ENCODE assay signal across 24 cellular contexts in the genomic region with DNA sequence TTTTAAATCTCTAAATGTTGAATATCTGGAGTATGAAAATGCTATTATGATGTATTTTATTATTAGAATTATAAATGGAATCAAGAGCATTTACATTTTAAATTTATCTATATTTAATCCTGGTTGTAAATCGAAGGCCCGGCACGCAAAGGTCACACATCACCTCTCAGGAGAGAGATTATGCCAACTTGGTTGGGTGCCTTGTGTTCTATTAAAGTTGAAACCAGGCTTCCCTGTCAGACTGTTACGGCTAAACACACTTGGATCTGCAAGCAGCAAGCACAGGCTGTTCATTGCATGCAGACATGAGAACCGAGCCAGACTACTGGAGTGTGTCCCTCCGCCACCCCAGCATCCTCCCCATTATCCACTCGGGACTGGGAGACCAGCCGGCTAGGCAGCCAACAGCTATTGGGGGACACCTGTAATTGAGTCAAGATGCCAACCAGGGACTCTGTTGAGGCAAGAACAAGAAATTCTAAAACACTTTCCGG. TPM values are rescaled to one million over a fixed set of nuclear protein-coding genes. Genes with fewer than 3 reads are reported as not detected.
DNase-seq lines count a peak whose midpoint lies in the region; ATAC-seq, FAIRE-seq and TF ChIP-seq lines count a peak whose summit lies in the region.
"Had no signal": no experiment of that assay in that cellular context is flagged by ENCODE, and none has a peak within 500 bp of the region (broad histone marks: within the 10 kb centered on the region; RNA-seq: fewer than 3 reads in every experiment).

No MANE protein-coding gene starts in this region.

- WGBS in GM12878 (ENCODE audit: insufficient coverage, insufficient replicate concordance, low lambda C conversion rate, missing lambda C conversion rate), result 50% methylated on average over 9 of the region's 9 CpGs

- DNase-seq in GM19239 (ENCODE audit: insufficient read length, low spot score) (no peak), GM12878 (ENCODE audit: low read depth, low spot score) (no peak), COR-L47 (lab: John Stamatoyannopoulos, UW) (no peak), SHP77 (lab: John Stamatoyannopoulos, UW) (no peak)
- DNase-seq in stimulated activated naive B cell treated with anti-CD40 and anti-IgM and Interleukin-4, amounts not matched to agents 10 μg/mL and 1 μg/mL and 100 μg/mL, for 72 hours, result no peak
- DNase-seq: Calu3; CD8-positive, alpha-beta T cell; DMS153; KG1; NCI-H1105; NCI-H146; NCI-H2029; NCI-H226; NCI-H510A treated with DMSO at 0.1 percent for 48 hours; NCI-H748 treated with DMSO at 0.1 percent for 48 hours; NK-92 treated with Interleukin-12 subunit alpha and Interleukin-12 subunit beta, amount 100 ng/mL, for 24 hours; OCI-M1; SHP77 treated with DMSO at 0.1 percent for 48 hours had no signal

- ATAC-seq in GM12878, result no peak
- no peak for ATAC-seq in stimulated activated naive B cell treated with anti-CD40 and anti-IgM and Interleukin-4, amounts not matched to agents 10 μg/mL and 1 μg/mL and 100 μg/mL, for 72 hours (replicated peaks)
- no peak for ATAC-seq in GM21723 (IDR thresholded peaks at IDR 0.05; ENCODE audit: unreplicated experiment)
- ATAC-seq: CD8-positive, alpha-beta T cell had no signal

- in situ Hi-C loops in GM12878 (cut with MboI), result no loop called here

- H3K9me3 Mint-ChIP-seq in stimulated activated naive B cell treated with anti-CD40 and anti-IgM and Interleukin-4, amounts not matched to agents 10 μg/mL and 1 μg/mL and 100 μg/mL, for 72 hours, result peaks cover 4 to 7% of the 10 kb centered on the region in 2 donors

- RAD21 ChIA-PET in GM12878 (lab: Charles Lee; ENCODE audit: unreplicated experiment), result interaction anchor here (1.8 to 3.1 kb wide), 2 partner anchors 14 to 24 kb away, joined by 5 to 10 read pairs; no protein-coding TSS in a partner anchor

- H3K4me3 ChIP-seq in OCI-LY1 (ENCODE audit: low read depth, low read length, poor library complexity, severe bottlenecking) (no peak overlapping the region), GM12878 (no peak overlapping the region)
- H3K4me3 ChIP-seq: BLaER1, HAP-1, SK-N-MC had no signal

- H3K27ac ChIP-seq in OCI-LY1 (ENCODE audit: low read depth, low read length, poor library complexity, severe bottlenecking) (peak overlapping the region; percentile 100), GM12878 (ENCODE audit: control insufficient read depth, insufficient read depth) (peak overlapping the region; percentile 53)
- H3K27ac ChIP-seq: BLaER1, SK-N-MC had no signal

- no peaks in the 10 kb centered on the region for H3K36me3 ChIP-seq in OCI-LY1 (ENCODE audit: insufficient read depth, low read length)
- no peaks in the 10 kb centered on the region for H3K36me3 ChIP-seq in GM12878 (ENCODE audit: control insufficient read depth in 2 of 2, insufficient read depth in 2 of 2, low read length in 1 of 2)
- H3K36me3 ChIP-seq: BLaER1, HAP-1 had no signal

- no peak for TF ChIP-seq RAD21 in GM12878 (IDR thresholded peaks at IDR 0.05; ENCODE audit: insufficient read depth, low read depth, low read length)

- H3K9me3 ChIP-seq in OCI-LY1 (ENCODE audit: low read length) (no peaks in the 10 kb centered on the region), GM12878 (replicated peaks; ENCODE audit: control insufficient read depth, insufficient read depth, low read length) (peaks cover 3% of the 10 kb centered on the region; the same call in 2 of the 3 replicates)
- H3K9me3 ChIP-seq: BLaER1, HAP-1 had no signal

- TF ChIP-seq CTCF in OCI-LY1 (IDR thresholded peaks at IDR 0.05; ENCODE audit: low read length) (no peak), GM12878 (IDR thresholded peaks at IDR 0.05 in 2 of 3, conservative IDR thresholded peaks at IDR 0.05 in 1 of 3; ENCODE audit: control insufficient read depth in 2 of 3, extremely low read depth in 1 of 3, insufficient read depth in 1 of 3, low read depth in 3 of 3, low read length in 3 of 3) (no peak)

- BruUV-seq in GM12878 (replicated peaks; lab: Mats Ljungman, UMichigan), result no TSS peak

- POLR2A ChIA-PET in GM12878 (lab: Charles Lee), result no interaction called here

- peaks cover 47 to 70% of the 10 kb centered on the region in 2 donors for H3K4me1 Mint-ChIP-seq in stimulated activated naive B cell treated with anti-CD40 and anti-IgM and Interleukin-4, amounts not matched to agents 10 μg/mL and 1 μg/mL and 100 μg/mL, for 72 hours

- H3K9ac ChIP-seq in OCI-LY1 (ENCODE audit: low read length) (peak overlapping the region; percentile 74), GM12878 (ENCODE audit: control insufficient read depth, insufficient read depth, low read length) (no peak overlapping the region)
- H3K9ac ChIP-seq: BLaER1 had no signal

- H3F3A ChIP-seq in OCI-LY1 (ENCODE audit: insufficient read depth, low read length), result peaks cover 14% of the 10 kb centered on the region

- H2AFZ ChIP-seq in OCI-LY1 (ENCODE audit: low read length) (no peak overlapping the region), GM12878 (ENCODE audit: control insufficient read depth, low read depth, low read length) (no peak overlapping the region)

- H3K4me1 ChIP-seq in OCI-LY1 (ENCODE audit: insufficient read depth, low read length, severe bottlenecking), result peaks cover 85% of the 10 kb centered on the region
- peaks cover 72% of the 10 kb centered on the region for H3K4me1 ChIP-seq in GM12878 (ENCODE audit: control insufficient read depth, insufficient read depth, low read length)
- H3K4me1 ChIP-seq: HAP-1 had no signal

- no peaks in the 10 kb centered on the region for H3K9me2 ChIP-seq in OCI-LY1 (ENCODE audit: low read depth, low read length)

- CTCF ChIA-PET in GM12878 (lab: Yijun Ruan, JAX), result interaction anchor here (0.6 to 1.5 kb wide), 3 partner anchors 21 to 1318 kb away, joined by 3 to 5 read pairs (median 3); no protein-coding TSS in a partner anchor

- no peak for TF ChIP-seq EP300 in GM12878 (IDR thresholded peaks at IDR 0.05; ENCODE audit: borderline replicate concordance in 1 of 2, control insufficient read depth in 1 of 2, low read depth in 2 of 2, low read length in 2 of 2)

- H4K20me1 ChIP-seq in OCI-LY1 (ENCODE audit: insufficient read depth, low read length) (no peaks in the 10 kb centered on the region), GM12878 (ENCODE audit: control insufficient read depth, insufficient read depth) (no peaks in the 10 kb centered on the region)
- H4K20me1 ChIP-seq: BLaER1 had no signal

- H3K79me2 ChIP-seq in OCI-LY1 (ENCODE audit: insufficient read depth, low read length) (no peaks in the 10 kb centered on the region), GM12878 (ENCODE audit: control insufficient read depth, insufficient read depth, low read length) (no peaks in the 10 kb centered on the region)

- H3K27ac Mint-ChIP-seq in stimulated activated naive B cell treated with anti-CD40 and anti-IgM and Interleukin-4, amounts not matched to agents 10 μg/mL and 1 μg/mL and 100 μg/mL, for 72 hours, result peak overlapping the region; percentile 90
- H3K27ac Mint-ChIP-seq: CD8-positive, alpha-beta T cell had no signal

- no peak for TF ChIP-seq POLR2A in GM12878 (IDR thresholded peaks at IDR 0.05; ENCODE audit: low read depth, low read length)

- H3K27me3 ChIP-seq in OCI-LY1 (ENCODE audit: insufficient read depth, low read length) (no peaks in the 10 kb centered on the region), GM12878 (replicated peaks in 1 of 2; ENCODE audit: control insufficient read depth in 2 of 2, insufficient read depth in 2 of 2, low read length in 1 of 2) (no peaks in the 10 kb centered on the region)
- H3K27me3 ChIP-seq: BLaER1 had no signal

- no peaks in the 10 kb centered on the region for H3K27me3 Mint-ChIP-seq in stimulated activated naive B cell treated with anti-CD40 and anti-IgM and Interleukin-4, amounts not matched to agents 10 μg/mL and 1 μg/mL and 100 μg/mL, for 72 hours

- no peak overlapping the region for H3K4me3 Mint-ChIP-seq in stimulated activated naive B cell treated with anti-CD40 and anti-IgM and Interleukin-4, amounts not matched to agents 10 μg/mL and 1 μg/mL and 100 μg/mL, for 72 hours
- H3K4me3 Mint-ChIP-seq: CD8-positive, alpha-beta T cell had no signal

- intact Hi-C loops in GM12878 (cut with micrococcal nuclease; ENCODE audit: unreplicated experiment), result no loop called here

- H3K4me2 ChIP-seq in OCI-LY1 (ENCODE audit: low read length), result peak overlapping the region; percentile 57
- peak overlapping the region; percentile 72; the same call in 1 of the 2 replicates for H3K4me2 ChIP-seq in GM12878 (ENCODE audit: control insufficient read depth, insufficient read depth)
- H3K4me2 ChIP-seq: BLaER1 had no signal

- peak; percentile 33 for FAIRE-seq in GM19239 (lab: Jason Lieb, UNC)
- FAIRE-seq in GM12878 (lab: Jason Lieb, UNC), result no peak
- FAIRE-seq: G401.6 had no signal

- H3K36me3 Mint-ChIP-seq in stimulated activated naive B cell treated with anti-CD40 and anti-IgM and Interleukin-4, amounts not matched to agents 10 μg/mL and 1 μg/mL and 100 μg/mL, for 72 hours, result peaks cover 16 to 17% of the 10 kb centered on the region in 2 donors
- H3K36me3 Mint-ChIP-seq: CD8-positive, alpha-beta T cell had no signal

- SMC1A ChIA-PET in GM12878 (lab: Charles Lee; ENCODE audit: uncharacterized antibody, unreplicated experiment), result interaction anchor here (1.1 to 6.3 kb wide), 7 partner anchors 11 to 37 kb away, joined by 3 to 35 read pairs (median 4); no protein-coding TSS in a partner anchor

RNA-seq across cellular contexts. Expression of gene SEL1L3, which starts 16.4 kb away (rescaled TPM):
- total RNA-seq in GM12878 (2013; cell fraction: nucleolus; rRNA removed), result 303 and 318 TPM in 2 replicates
- total RNA-seq in GM12878 (2014; rRNA removed), result 49.5 and 56.9 TPM in 2 replicates
- 64.8 and 71.3 TPM in 2 replicates for total RNA-seq in GM12878 (2014; rRNA removed; fragmentation: Illumina TruSeq; extraction: Trizol)
- 52.0 and 54.6 TPM in 2 replicates for total RNA-seq in GM12878 (2021)
- polyA plus RNA-seq in GM12878 (2011; ENCODE audit: low read depth), result 65.9 TPM
- polyA plus RNA-seq in GM12878 (2011; rRNA removed), result 43.2 and 48.5 TPM in 2 replicates
- 18.9 and 20.7 TPM in 2 replicates for polyA plus RNA-seq in GM12878 (2011; cell fraction: cytosol; rRNA removed)
- 29.6 and 33.5 TPM in 2 replicates for polyA plus RNA-seq in GM12878 (2011; cell fraction: nucleus; rRNA removed)
- 59.5 and 76.1 TPM in 2 replicates for polyA plus RNA-seq in GM12878 (2012)
- 82.2 and 100 TPM in 2 replicates for polyA plus RNA-seq in GM12878 (2014; fragmentation: Illumina TruSeq; extraction: Trizol)
- 10 to 100 TPM; 26.9 to 28.4 TPM for polyA plus RNA-seq in GM12878 (2014; fragmentation: Nextera tagmentation; extraction: Ambion mirVana)
- 48.3 and 51.4 TPM in 2 replicates for polyA plus RNA-seq in GM12878 (2014; rRNA removed)
- 10 to 100 TPM; 20.4 to 29.5 TPM for polyA plus RNA-seq in GM12878 (2016; fragmentation: Nextera tagmentation; extraction: Ambion mirVana)
- polyA minus RNA-seq in GM12878 (2011; rRNA and poly(A)+ RNA removed), result 72.8 and 86.8 TPM in 2 replicates
- 13.0 and 18.8 TPM in 2 replicates for polyA minus RNA-seq in GM12878 (2011; cell fraction: cytosol; rRNA and poly(A)+ RNA removed)
- polyA minus RNA-seq in GM12878 (2011; cell fraction: nucleus; rRNA and poly(A)+ RNA removed), result 27.8 and 34.7 TPM in 2 replicates

RNA-seq across cellular contexts. Expression of gene SMIM20, which starts 34.9 kb away (rescaled TPM):
- total RNA-seq in GM12878 (2013; cell fraction: nucleolus; rRNA removed), result 3.4 and 6.1 TPM in 2 replicates
- total RNA-seq in GM12878 (2014; rRNA removed), result 19.8 and 26.9 TPM in 2 replicates
- total RNA-seq in GM12878 (2014; rRNA removed; fragmentation: Illumina TruSeq; extraction: Trizol), result 21.8 and 22.3 TPM in 2 replicates
- total RNA-seq in GM12878 (2021), result 17.3 and 18.3 TPM in 2 replicates
- 25.9 TPM for polyA plus RNA-seq in GM12878 (2011; ENCODE audit: low read depth)
- 33.7 and 52.5 TPM in 2 replicates for polyA plus RNA-seq in GM12878 (2011; rRNA removed)
- polyA plus RNA-seq in GM12878 (2011; cell fraction: cytosol; rRNA removed), result 15.9 and 17.9 TPM in 2 replicates
- polyA plus RNA-seq in GM12878 (2011; cell fraction: nucleus; rRNA removed), result 7.0 and 7.9 TPM in 2 replicates
- 31.8 and 32.8 TPM in 2 replicates for polyA plus RNA-seq in GM12878 (2012)
- 19.8 and 24.0 TPM in 2 replicates for polyA plus RNA-seq in GM12878 (2014; fragmentation: Illumina TruSeq; extraction: Trizol)
- 10 to 100 TPM; 32.5 to 32.6 TPM for polyA plus RNA-seq in GM12878 (2014; fragmentation: Nextera tagmentation; extraction: Ambion mirVana)
- polyA plus RNA-seq in GM12878 (2014; rRNA removed), result 22.5 and 25.0 TPM in 2 replicates
- polyA plus RNA-seq in GM12878 (2016; fragmentation: Nextera tagmentation; extraction: Ambion mirVana), result 10 to 100 TPM; 35.2 to 38.0 TPM
- polyA minus RNA-seq in GM12878 (2011; rRNA and poly(A)+ RNA removed), result 3.4 and 4.9 TPM in 2 replicates
- polyA minus RNA-seq in GM12878 (2011; cell fraction: cytosol; rRNA and poly(A)+ RNA removed), result 3.2 and 6.7 TPM in 2 replicates
- polyA minus RNA-seq in GM12878 (2011; cell fraction: nucleus; rRNA and poly(A)+ RNA removed), result 1.1 and 1.5 TPM in 2 replicates
